In the genomic region with DNA sequence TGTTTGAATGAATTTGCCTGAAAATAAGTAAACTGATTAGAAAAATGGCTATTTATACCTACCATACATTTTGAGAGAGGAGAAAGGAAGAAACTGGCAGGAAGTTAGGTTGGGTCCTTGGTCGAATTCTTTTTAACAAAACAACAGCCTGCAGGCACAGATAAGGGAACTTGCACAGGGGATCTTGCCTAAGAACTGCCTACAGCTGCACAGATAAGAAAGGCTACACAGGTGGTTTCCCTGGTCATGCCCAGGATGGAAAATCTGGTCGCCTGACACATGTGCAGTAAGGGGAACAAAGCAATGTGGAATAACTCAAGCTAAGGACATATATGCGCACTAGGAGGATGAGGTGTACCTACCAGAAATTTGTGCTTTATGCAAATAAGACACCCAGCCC, we compare ENCODE assay signal across 1 cellular context.
TF ChIP-seq lines count a peak whose summit lies in the region.

No MANE protein-coding gene starts in this region.

TF ChIP-seq in K562, 482 proteins besides CTCF, POLR2A, EP300 and RAD21 (continued from another document and continues in another):
- no peak for TF ChIP-seq SMAD4 (CRISPR knock-in tag; conservative IDR thresholded peaks at IDR 0.05)
- TF ChIP-seq EHMT2 (IDR thresholded peaks at IDR 0.05), result no peak
- 0 out of 4 replicates have a peak, but pooled peaks of 1 of the 2 experiments have one; percentile 33 for TF ChIP-seq HDAC1 (IDR thresholded peaks at IDR 0.05)
- peak in 1 of 2 experiments; percentile 62; a peak in 1 of 3 replicates for TF ChIP-seq CBX3 (IDR thresholded peaks at IDR 0.05; ENCODE audit: borderline replicate concordance in 1 of 2, low read length in 2 of 2)
- peak; percentile 72 for TF ChIP-seq NFIC (IDR thresholded peaks at IDR 0.05)
- TF ChIP-seq ZEB2 (IDR thresholded peaks at IDR 0.05), result peak; percentile 64; the same call in 1 of the 2 replicates
- peak; percentile 93 for TF ChIP-seq CBFA2T2 (conservative IDR thresholded peaks at IDR 0.05)
- TF ChIP-seq SP2 (IDR thresholded peaks at IDR 0.05; ENCODE audit: extremely low read depth, low read depth, low read length, poor library complexity, severe bottlenecking), result no peak
- no peak for TF ChIP-seq U2AF2 (optimal IDR thresholded peaks at IDR 0.05; ENCODE audit: low read depth, low read length)
- TF ChIP-seq CBFB (CRISPR knock-in tag; IDR thresholded peaks at IDR 0.05), result no peak
- TF ChIP-seq, protein P1, sequence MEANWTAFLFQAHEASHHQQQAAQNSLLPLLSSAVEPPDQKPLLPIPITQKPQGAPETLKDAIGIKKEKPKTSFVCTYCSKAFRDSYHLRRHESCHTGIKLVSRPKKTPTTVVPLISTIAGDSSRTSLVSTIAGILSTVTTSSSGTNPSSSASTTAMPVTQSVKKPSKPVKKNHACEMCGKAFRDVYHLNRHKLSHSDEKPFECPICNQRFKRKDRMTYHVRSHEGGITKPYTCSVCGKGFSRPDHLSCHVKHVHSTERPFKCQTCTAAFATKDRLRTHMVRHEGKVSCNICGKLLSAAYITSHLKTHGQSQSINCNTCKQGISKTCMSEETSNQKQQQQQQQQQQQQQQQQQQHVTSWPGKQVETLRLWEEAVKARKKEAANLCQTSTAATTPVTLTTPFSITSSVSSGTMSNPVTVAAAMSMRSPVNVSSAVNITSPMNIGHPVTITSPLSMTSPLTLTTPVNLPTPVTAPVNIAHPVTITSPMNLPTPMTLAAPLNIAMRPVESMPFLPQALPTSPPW (CRISPR knock-in tag; IDR thresholded peaks at IDR 0.05), result no peak
- no peak for TF ChIP-seq ZNF282 (CRISPR knock-in tag; IDR thresholded peaks at IDR 0.05)
- TF ChIP-seq, protein P2, sequence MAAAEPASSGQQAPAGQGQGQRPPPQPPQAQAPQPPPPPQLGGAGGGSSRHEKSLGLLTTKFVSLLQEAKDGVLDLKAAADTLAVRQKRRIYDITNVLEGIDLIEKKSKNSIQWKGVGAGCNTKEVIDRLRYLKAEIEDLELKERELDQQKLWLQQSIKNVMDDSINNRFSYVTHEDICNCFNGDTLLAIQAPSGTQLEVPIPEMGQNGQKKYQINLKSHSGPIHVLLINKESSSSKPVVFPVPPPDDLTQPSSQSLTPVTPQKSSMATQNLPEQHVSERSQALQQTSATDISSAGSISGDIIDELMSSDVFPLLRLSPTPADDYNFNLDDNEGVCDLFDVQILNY (CRISPR knock-in tag; IDR thresholded peaks at IDR 0.05), result no peak
- TF ChIP-seq, protein P3, sequence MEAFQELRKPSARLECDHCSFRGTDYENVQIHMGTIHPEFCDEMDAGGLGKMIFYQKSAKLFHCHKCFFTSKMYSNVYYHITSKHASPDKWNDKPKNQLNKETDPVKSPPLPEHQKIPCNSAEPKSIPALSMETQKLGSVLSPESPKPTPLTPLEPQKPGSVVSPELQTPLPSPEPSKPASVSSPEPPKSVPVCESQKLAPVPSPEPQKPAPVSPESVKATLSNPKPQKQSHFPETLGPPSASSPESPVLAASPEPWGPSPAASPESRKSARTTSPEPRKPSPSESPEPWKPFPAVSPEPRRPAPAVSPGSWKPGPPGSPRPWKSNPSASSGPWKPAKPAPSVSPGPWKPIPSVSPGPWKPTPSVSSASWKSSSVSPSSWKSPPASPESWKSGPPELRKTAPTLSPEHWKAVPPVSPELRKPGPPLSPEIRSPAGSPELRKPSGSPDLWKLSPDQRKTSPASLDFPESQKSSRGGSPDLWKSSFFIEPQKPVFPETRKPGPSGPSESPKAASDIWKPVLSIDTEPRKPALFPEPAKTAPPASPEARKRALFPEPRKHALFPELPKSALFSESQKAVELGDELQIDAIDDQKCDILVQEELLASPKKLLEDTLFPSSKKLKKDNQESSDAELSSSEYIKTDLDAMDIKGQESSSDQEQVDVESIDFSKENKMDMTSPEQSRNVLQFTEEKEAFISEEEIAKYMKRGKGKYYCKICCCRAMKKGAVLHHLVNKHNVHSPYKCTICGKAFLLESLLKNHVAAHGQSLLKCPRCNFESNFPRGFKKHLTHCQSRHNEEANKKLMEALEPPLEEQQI (IDR thresholded peaks at IDR 0.05), result peak; percentile 66; the same call in 1 of the 2 replicates
- no peak for TF ChIP-seq RFX1 (IDR thresholded peaks at IDR 0.05)
- no peak for TF ChIP-seq ZNF780A (CRISPR knock-in tag; IDR thresholded peaks at IDR 0.05)
- TF ChIP-seq CC2D1A (IDR thresholded peaks at IDR 0.05), result peak; percentile 67; the same call in 1 of the 2 replicates
- peak; percentile 67 for TF ChIP-seq MTA2 (IDR thresholded peaks at IDR 0.05; ENCODE audit: low read depth)
- peak; percentile 76; the same call in 1 of the 2 replicates for TF ChIP-seq STAT5A (IDR thresholded peaks at IDR 0.05; ENCODE audit: borderline replicate concordance, low read length)
- TF ChIP-seq RFX5 (IDR thresholded peaks at IDR 0.05; ENCODE audit: low read depth, low read length), result no peak
- TF ChIP-seq CREB1 (IDR thresholded peaks at IDR 0.05), result no peak
- TF ChIP-seq CREB1 (CRISPR knock-in tag; IDR thresholded peaks at IDR 0.05), result no peak
- peak; percentile 85 for TF ChIP-seq KLF16 (IDR thresholded peaks at IDR 0.05)
- TF ChIP-seq TEAD4 (IDR thresholded peaks at IDR 0.05; ENCODE audit: low read length), result peak; percentile 92
- TF ChIP-seq TEAD4 (CRISPR knock-in tag; IDR thresholded peaks at IDR 0.05; ENCODE audit: borderline replicate concordance), result no peak
- TF ChIP-seq, protein P4, sequence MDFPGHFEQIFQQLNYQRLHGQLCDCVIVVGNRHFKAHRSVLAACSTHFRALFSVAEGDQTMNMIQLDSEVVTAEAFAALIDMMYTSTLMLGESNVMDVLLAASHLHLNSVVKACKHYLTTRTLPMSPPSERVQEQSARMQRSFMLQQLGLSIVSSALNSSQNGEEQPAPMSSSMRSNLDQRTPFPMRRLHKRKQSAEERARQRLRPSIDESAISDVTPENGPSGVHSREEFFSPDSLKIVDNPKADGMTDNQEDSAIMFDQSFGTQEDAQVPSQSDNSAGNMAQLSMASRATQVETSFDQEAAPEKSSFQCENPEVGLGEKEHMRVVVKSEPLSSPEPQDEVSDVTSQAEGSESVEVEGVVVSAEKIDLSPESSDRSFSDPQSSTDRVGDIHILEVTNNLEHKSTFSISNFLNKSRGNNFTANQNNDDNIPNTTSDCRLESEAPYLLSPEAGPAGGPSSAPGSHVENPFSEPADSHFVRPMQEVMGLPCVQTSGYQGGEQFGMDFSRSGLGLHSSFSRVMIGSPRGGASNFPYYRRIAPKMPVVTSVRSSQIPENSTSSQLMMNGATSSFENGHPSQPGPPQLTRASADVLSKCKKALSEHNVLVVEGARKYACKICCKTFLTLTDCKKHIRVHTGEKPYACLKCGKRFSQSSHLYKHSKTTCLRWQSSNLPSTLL (IDR thresholded peaks at IDR 0.05), result no peak
- peak; percentile 17; the same call in 1 of the 2 replicates for TF ChIP-seq MEF2A (IDR thresholded peaks at IDR 0.05; ENCODE audit: control insufficient read depth, low read depth, low read length)
- TF ChIP-seq CXXC5 (CRISPR knock-in tag; IDR thresholded peaks at IDR 0.05), result no peak
- no peak for TF ChIP-seq MTF1 (CRISPR knock-in tag; IDR thresholded peaks at IDR 0.05; ENCODE audit: borderline replicate concordance)
- TF ChIP-seq ARID1B (IDR thresholded peaks at IDR 0.05), result peak; percentile 88
- peak; percentile 74 for TF ChIP-seq DMBX1 (CRISPR knock-in tag; IDR thresholded peaks at IDR 0.05; ENCODE audit: borderline replicate concordance)
- TF ChIP-seq C11orf30 (IDR thresholded peaks at IDR 0.05; ENCODE audit: low read depth), result no peak
- TF ChIP-seq CEBPG (CRISPR knock-in tag; IDR thresholded peaks at IDR 0.05), result 0 out of 2 replicates have a peak, but pooled peaks have one; percentile 38
- TF ChIP-seq CEBPG (tag; conservative IDR thresholded peaks at IDR 0.05 in 1 of 2, IDR thresholded peaks at IDR 0.05 in 1 of 2), result no peak
- no peak for TF ChIP-seq BCOR (IDR thresholded peaks at IDR 0.05)
- no peak for TF ChIP-seq ADNP (tag; IDR thresholded peaks at IDR 0.05)
- peak; percentile 94 for TF ChIP-seq CBFA2T3 (IDR thresholded peaks at IDR 0.05)
- no peak for TF ChIP-seq TBL1XR1 (IDR thresholded peaks at IDR 0.05; ENCODE audit: low read length in 2 of 2)
- no peak for TF ChIP-seq SIRT6 (IDR thresholded peaks at IDR 0.05; ENCODE audit: low read depth, low read length)
- TF ChIP-seq NR4A1 (CRISPR knock-in tag; IDR thresholded peaks at IDR 0.05), result no peak
- TF ChIP-seq NR4A1 (tag; IDR thresholded peaks at IDR 0.05), result no peak
- TF ChIP-seq SMARCA4 (IDR thresholded peaks at IDR 0.05), result peak; percentile 56
- no peak for TF ChIP-seq THAP7 (CRISPR knock-in tag; IDR thresholded peaks at IDR 0.05)
- peak; percentile 84 for TF ChIP-seq NCOR1 (IDR thresholded peaks at IDR 0.05)
- TF ChIP-seq SRSF3 (IDR thresholded peaks at IDR 0.05; ENCODE audit: insufficient read depth, low read length), result no peak
- no peak for TF ChIP-seq SPI1 (IDR thresholded peaks at IDR 0.05; ENCODE audit: borderline replicate concordance, low read depth, low read length)
- TF ChIP-seq CREM (IDR thresholded peaks at IDR 0.05; ENCODE audit: low read depth), result 0 out of 2 replicates have a peak, but pooled peaks have one; percentile 21
- TF ChIP-seq KDM1A (IDR thresholded peaks at IDR 0.05), result peak; percentile 52 to 64; a peak in 2 of 4 replicates
- no peak for TF ChIP-seq SP1 (CRISPR knock-in tag; IDR thresholded peaks at IDR 0.05)
- TF ChIP-seq, protein P5, sequence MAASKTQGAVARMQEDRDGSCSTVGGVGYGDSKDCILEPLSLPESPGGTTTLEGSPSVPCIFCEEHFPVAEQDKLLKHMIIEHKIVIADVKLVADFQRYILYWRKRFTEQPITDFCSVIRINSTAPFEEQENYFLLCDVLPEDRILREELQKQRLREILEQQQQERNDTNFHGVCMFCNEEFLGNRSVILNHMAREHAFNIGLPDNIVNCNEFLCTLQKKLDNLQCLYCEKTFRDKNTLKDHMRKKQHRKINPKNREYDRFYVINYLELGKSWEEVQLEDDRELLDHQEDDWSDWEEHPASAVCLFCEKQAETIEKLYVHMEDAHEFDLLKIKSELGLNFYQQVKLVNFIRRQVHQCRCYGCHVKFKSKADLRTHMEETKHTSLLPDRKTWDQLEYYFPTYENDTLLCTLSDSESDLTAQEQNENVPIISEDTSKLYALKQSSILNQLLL (CRISPR knock-in tag; IDR thresholded peaks at IDR 0.05; ENCODE audit: borderline replicate concordance), result no peak
- peak; percentile 39 to 57; a peak in 3 of 4 replicates for TF ChIP-seq NRF1 (conservative IDR thresholded peaks at IDR 0.05 in 1 of 2, IDR thresholded peaks at IDR 0.05 in 1 of 2)
- TF ChIP-seq SMARCB1 (IDR thresholded peaks at IDR 0.05; ENCODE audit: insufficient read length, low read depth), result no peak
- TF ChIP-seq, protein P6, sequence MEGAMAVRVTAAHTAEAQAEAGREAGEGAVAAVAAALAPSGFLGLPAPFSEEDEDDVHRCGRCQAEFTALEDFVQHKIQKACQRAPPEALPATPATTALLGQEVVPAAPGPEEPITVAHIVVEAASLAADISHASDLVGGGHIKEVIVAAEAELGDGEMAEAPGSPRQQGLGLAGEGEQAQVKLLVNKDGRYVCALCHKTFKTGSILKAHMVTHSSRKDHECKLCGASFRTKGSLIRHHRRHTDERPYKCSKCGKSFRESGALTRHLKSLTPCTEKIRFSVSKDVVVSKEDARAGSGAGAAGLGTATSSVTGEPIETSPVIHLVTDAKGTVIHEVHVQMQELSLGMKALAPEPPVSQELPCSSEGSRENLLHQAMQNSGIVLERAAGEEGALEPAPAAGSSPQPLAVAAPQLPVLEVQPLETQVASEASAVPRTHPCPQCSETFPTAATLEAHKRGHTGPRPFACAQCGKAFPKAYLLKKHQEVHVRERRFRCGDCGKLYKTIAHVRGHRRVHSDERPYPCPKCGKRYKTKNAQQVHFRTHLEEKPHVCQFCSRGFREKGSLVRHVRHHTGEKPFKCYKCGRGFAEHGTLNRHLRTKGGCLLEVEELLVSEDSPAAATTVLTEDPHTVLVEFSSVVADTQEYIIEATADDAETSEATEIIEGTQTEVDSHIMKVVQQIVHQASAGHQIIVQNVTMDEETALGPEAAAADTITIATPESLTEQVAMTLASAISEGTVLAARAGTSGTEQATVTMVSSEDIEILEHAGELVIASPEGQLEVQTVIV (CRISPR knock-in tag; IDR thresholded peaks at IDR 0.05; ENCODE audit: borderline replicate concordance), result no peak
- TF ChIP-seq SMARCE1 (IDR thresholded peaks at IDR 0.05), result peak; percentile 50; the same call in 1 of the 2 replicates
- TF ChIP-seq ZNF253 (CRISPR knock-in tag; conservative IDR thresholded peaks at IDR 0.05), result no peak
- TF ChIP-seq PPARD (CRISPR knock-in tag; IDR thresholded peaks at IDR 0.05), result no peak
- peak in 1 of 2 experiments; percentile 77; a peak in 2 of 4 replicates for TF ChIP-seq RCOR1 (IDR thresholded peaks at IDR 0.05; ENCODE audit: borderline replicate concordance in 1 of 2, low read depth in 2 of 2, low read length in 2 of 2)
- TF ChIP-seq TRIM24 (IDR thresholded peaks at IDR 0.05), result peak; percentile 95
- TF ChIP-seq ZNF77 (CRISPR knock-in tag; IDR thresholded peaks at IDR 0.05), result no peak
- no peak for TF ChIP-seq ID3 (CRISPR knock-in tag; IDR thresholded peaks at IDR 0.05)
- no peak for TF ChIP-seq ID3 (tag; IDR thresholded peaks at IDR 0.05)
